17 cellular contexts compared by ENCODE assay signal in the genomic region with DNA sequence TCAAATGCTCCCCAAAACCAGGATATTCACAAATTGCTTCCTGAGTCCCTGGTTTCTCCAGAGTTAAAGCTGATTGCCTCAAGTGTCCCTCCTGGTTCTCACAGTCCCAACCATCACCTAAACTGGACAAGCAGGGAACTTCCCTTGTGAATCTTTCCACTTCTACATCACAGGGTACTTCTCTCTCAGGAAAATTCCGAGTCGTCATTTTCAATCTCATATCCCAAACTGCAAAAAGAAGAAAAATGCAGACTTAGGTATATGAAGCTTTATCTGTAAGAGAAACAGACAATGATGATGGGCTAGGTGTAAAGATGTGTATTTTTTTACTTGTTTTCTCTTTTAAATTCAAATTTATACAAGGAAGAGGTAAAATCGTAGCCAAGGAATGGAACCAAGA. TPM values are rescaled to one million over a fixed set of nuclear protein-coding genes. Genes with fewer than 3 reads are reported as not detected.
A peak's percentile ranks its signal among the peaks of the same experiment; 100 is the strongest.
DNase-seq lines count a peak whose midpoint lies in the region; ATAC-seq, FAIRE-seq and TF ChIP-seq lines count a peak whose summit lies in the region.
"Had no signal": no experiment of that assay in that cellular context is flagged by ENCODE, and none has a peak within 500 bp of the region (broad histone marks: within the 10 kb centered on the region; RNA-seq: fewer than 3 reads in every experiment).

No MANE protein-coding gene starts in this region.

- no peak overlapping the region for H3K9ac ChIP-seq in astrocyte (ENCODE audit: low read length)
- no peak overlapping the region for H3K9ac ChIP-seq in stomach smooth muscle (ENCODE audit: low read length in 2 of 2)
- H3K9ac ChIP-seq: KMS-11 had no signal

- H3K4me2 ChIP-seq in astrocyte (ENCODE audit: low read length) = no peak overlapping the region
- H3K4me2 ChIP-seq: KMS-11 had no signal

- no peaks in the 10 kb centered on the region for H3K4me1 Mint-ChIP-seq in CD4-positive, CD25-positive, alpha-beta regulatory T cell
- no peaks in the 10 kb centered on the region for H3K4me1 Mint-ChIP-seq in astrocyte (ENCODE audit: low read depth, unreplicated experiment)

- 97 to 99% methylated on average over 3 of the region's 3 CpGs for WGBS in lung, 2 donors

- H3K9me3 ChIP-seq in CD4-positive, CD25-positive, alpha-beta regulatory T cell (ENCODE audit: control insufficient read depth in 2 of 2, low read length in 2 of 2) = peaks cover 77 to 98% of the 10 kb centered on the region in 2 experiments
- H3K9me3 ChIP-seq in astrocyte (ENCODE audit: insufficient read depth, low read depth, low read length) (peaks cover 70% of the 10 kb centered on the region), lung (ENCODE audit: control insufficient read depth in 2 of 2, insufficient read depth in 1 of 2, low read length in 1 of 2) (peaks cover 74 to 75% of the 10 kb centered on the region in 2 donors), stomach smooth muscle (ENCODE audit: control insufficient read depth in 2 of 2, low read length in 2 of 2) (peaks cover 65 to 98% of the 10 kb centered on the region in 2 donors)

- H3K4me3 ChIP-seq in CD4-positive, CD25-positive, alpha-beta regulatory T cell (ENCODE audit: low read depth, low read length) = peak overlapping the region; percentile 9
- H3K4me3 ChIP-seq in astrocyte (ENCODE audit: insufficient read depth, low read depth, low read length) (no peak overlapping the region), lung (peak overlapping the region; percentile 5), stomach smooth muscle (ENCODE audit: low read length in 2 of 2) (peak overlapping the region; percentile 29 to 68)
- H3K4me3 ChIP-seq: Peyer's patch had no signal

- H3K36me3 Mint-ChIP-seq in CD4-positive, CD25-positive, alpha-beta regulatory T cell = peaks cover 43% of the 10 kb centered on the region
- H3K36me3 Mint-ChIP-seq in astrocyte (ENCODE audit: low read depth, unreplicated experiment) = peaks cover 91% of the 10 kb centered on the region

- peaks cover 0 to 90% (median 43%) of the 10 kb centered on the region in 7 donors for H3K9me3 Mint-ChIP-seq in CD4-positive, CD25-positive, alpha-beta regulatory T cell
- peaks cover 93% of the 10 kb centered on the region for H3K9me3 Mint-ChIP-seq in astrocyte (ENCODE audit: unreplicated experiment)

- no peaks in the 10 kb centered on the region for H3K79me2 ChIP-seq in astrocyte (ENCODE audit: insufficient read depth, low read length)

- no peak for DNase-seq in CD4-positive, CD25-positive, alpha-beta regulatory T cell
- DNase-seq in astrocyte (ENCODE audit: low read depth) = no peak
- DNase-seq in lung (ENCODE audit: low spot score) = no peak
- DNase-seq in NCI-H1694 (lab: John Stamatoyannopoulos, UW) = no peak
- DNase-seq in activated CD8-positive, alpha-beta memory T cell treated with anti-CD3 and anti-CD28 coated beads, Interleukin-2, amount 50 U/mL, for 48 hours = no peak
- DNase-seq in HPDE6-E6E7 (ENCODE audit: extremely low spot score) = no peak
- DNase-seq: ACHN, COR-L47, GOT3, NCI-H1105, NCI-H187, NCI-H510A, Peyer's patch, SHP77 had no signal

- no peaks in the 10 kb centered on the region for H3K27me3 Mint-ChIP-seq in CD4-positive, CD25-positive, alpha-beta regulatory T cell
- no peaks in the 10 kb centered on the region for H3K27me3 Mint-ChIP-seq in astrocyte (ENCODE audit: low read depth, unreplicated experiment)

- peak; percentile 54 for FAIRE-seq in astrocyte (lab: Jason Lieb, UNC)

- H2AFZ ChIP-seq in astrocyte (ENCODE audit: low read depth, low read length) = no peak overlapping the region

- no peak for ATAC-seq in CD4-positive, CD25-positive, alpha-beta regulatory T cell (ENCODE audit: low read depth in 2 of 2)
- ATAC-seq in lung (ENCODE audit: insufficient read depth, low FRiP score) = no peak

- no peak overlapping the region for H3K4me3 Mint-ChIP-seq in CD4-positive, CD25-positive, alpha-beta regulatory T cell
- no peak overlapping the region for H3K4me3 Mint-ChIP-seq in astrocyte (ENCODE audit: unreplicated experiment)

- H3K27ac ChIP-seq in CD4-positive, CD25-positive, alpha-beta regulatory T cell (ENCODE audit: insufficient read depth, low read length, poor library complexity, severe bottlenecking) = no peak overlapping the region
- H3K27ac ChIP-seq in astrocyte (ENCODE audit: low read depth, low read length) (no peak overlapping the region), lung (ENCODE audit: low read depth in 1 of 2, low read length in 1 of 2) (no peak overlapping the region), stomach smooth muscle (ENCODE audit: low read length) (no peak overlapping the region)
- H3K27ac ChIP-seq: KMS-11, Peyer's patch had no signal

- peaks cover 49% of the 10 kb centered on the region for H3K36me3 ChIP-seq in CD4-positive, CD25-positive, alpha-beta regulatory T cell (ENCODE audit: control insufficient read depth, insufficient read depth, low read length)
- peaks cover 32% of the 10 kb centered on the region for H3K36me3 ChIP-seq in astrocyte (ENCODE audit: insufficient read depth, low read length)
- peaks cover 29 to 73% of the 10 kb centered on the region in 2 donors for H3K36me3 ChIP-seq in lung (ENCODE audit: control insufficient read depth in 2 of 2, insufficient read depth in 2 of 2, low read length in 2 of 2)
- peaks cover 65% of the 10 kb centered on the region in 2 donors for H3K36me3 ChIP-seq in stomach smooth muscle (ENCODE audit: control insufficient read depth in 2 of 2, insufficient read depth in 2 of 2, low read length in 2 of 2)

- H4K20me1 ChIP-seq in astrocyte (ENCODE audit: insufficient read depth, low read length) = no peaks in the 10 kb centered on the region

- H3K27me3 ChIP-seq in CD4-positive, CD25-positive, alpha-beta regulatory T cell (ENCODE audit: control insufficient read depth, insufficient read depth, low read length) = no peaks in the 10 kb centered on the region
- H3K27me3 ChIP-seq in astrocyte (ENCODE audit: insufficient read depth, low read length) (no peaks in the 10 kb centered on the region), lung (ENCODE audit: control insufficient read depth, insufficient read depth) (no peaks in the 10 kb centered on the region), stomach smooth muscle (ENCODE audit: control insufficient read depth in 1 of 2, insufficient read depth in 2 of 2, low read length in 2 of 2) (no peaks in the 10 kb centered on the region)
- H3K27me3 ChIP-seq: Peyer's patch had no signal

- H3K27ac Mint-ChIP-seq in CD4-positive, CD25-positive, alpha-beta regulatory T cell = no peak overlapping the region
- H3K27ac Mint-ChIP-seq in astrocyte (ENCODE audit: unreplicated experiment) = no peak overlapping the region

- H3K4me1 ChIP-seq in CD4-positive, CD25-positive, alpha-beta regulatory T cell (ENCODE audit: control insufficient read depth, insufficient read depth, low read length, poor library complexity, severe bottlenecking) = no peaks in the 10 kb centered on the region
- H3K4me1 ChIP-seq in astrocyte (ENCODE audit: insufficient read depth, low read length) (no peaks in the 10 kb centered on the region), lung (ENCODE audit: control insufficient read depth in 2 of 2, insufficient read depth in 2 of 2, low read length in 2 of 2) (no peaks in the 10 kb centered on the region), stomach smooth muscle (ENCODE audit: control insufficient read depth, insufficient read depth, low read length) (no peaks in the 10 kb centered on the region)
- H3K4me1 ChIP-seq: Peyer's patch had no signal

- TF ChIP-seq CTCF in astrocyte (IDR thresholded peaks at IDR 0.05; ENCODE audit: insufficient read depth, low read depth, low read length) (no peak), lung (IDR thresholded peaks at IDR 0.05; ENCODE audit: control extremely low read depth, extremely low read depth) (no peak)

RNA-seq across cellular contexts. Expression of gene ZNF329, which starts 21.3 kb away (rescaled TPM):
- total RNA-seq in CD4-positive, CD25-positive, alpha-beta regulatory T cell = 9.2 TPM
- 1 to 10 TPM; 2.9 to 9.4 (median 4.8) TPM for polyA plus RNA-seq in CD4-positive, CD25-positive, alpha-beta regulatory T cell
- 10.8 and 11.1 TPM in 2 replicates for total RNA-seq in astrocyte
- total RNA-seq in lung = 10 to 100 TPM in 1 of 2 donors, 1 to 10 TPM in 1; 9.0 to 20.0 TPM
- 1 to 10 TPM; 2.3 to 3.9 TPM for polyA plus RNA-seq in lung

RNA-seq across cellular contexts. Expression of gene ZSCAN18, which starts 31.3 kb away (rescaled TPM):
- total RNA-seq in CD4-positive, CD25-positive, alpha-beta regulatory T cell = 13.4 TPM
- 10 to 100 TPM in 2 of 4 donors, 1 to 10 TPM in 2; 3.9 to 17.7 (median 12.0) TPM for polyA plus RNA-seq in CD4-positive, CD25-positive, alpha-beta regulatory T cell
- 28.6 and 31.8 TPM in 2 replicates for total RNA-seq in astrocyte
- 100 to 1,000 TPM in 1 of 2 donors, 10 to 100 TPM in 1; 68.7 to 123 TPM for total RNA-seq in lung
- 10 to 100 TPM; 22.1 to 37.4 TPM for polyA plus RNA-seq in lung
- total RNA-seq: MCF 10A had no signal

RNA-seq across cellular contexts. Expression of gene ZNF274, which starts 53.6 kb away (rescaled TPM):
- total RNA-seq in CD4-positive, CD25-positive, alpha-beta regulatory T cell = 32.8 TPM
- polyA plus RNA-seq in CD4-positive, CD25-positive, alpha-beta regulatory T cell = 10 to 100 TPM; 31.8 to 45.1 (median 38.2) TPM
- 38.5 and 39.0 TPM in 2 replicates for total RNA-seq in astrocyte
- 10 to 100 TPM; 27.8 to 29.6 TPM for total RNA-seq in lung
- 10 to 100 TPM; 10.2 to 24.2 TPM for polyA plus RNA-seq in lung
